ENCODE assay signal across 1 cellular context in genomic region chr1:68291763-68292384, GRCh38.
TF ChIP-seq lines count a peak whose summit lies in the region.

No MANE protein-coding gene starts in this region.

TF ChIP-seq in K562, 482 proteins besides CTCF, POLR2A, EP300 and RAD21 (continued from another document and continues in another):
- TF ChIP-seq HES1 (IDR thresholded peaks at IDR 0.05; ENCODE audit: low read depth) (peak; percentile 72), RAD51 (IDR thresholded peaks at IDR 0.05; ENCODE audit: borderline replicate concordance, low read depth) (peak; percentile 56), SMARCB1 (IDR thresholded peaks at IDR 0.05; ENCODE audit: insufficient read length, low read depth) (no peak), ZBTB2 (IDR thresholded peaks at IDR 0.05) (no peak), MAFK (IDR thresholded peaks at IDR 0.05; ENCODE audit: low read length) (peak; percentile 92), NUFIP1 (IDR thresholded peaks at IDR 0.05; ENCODE audit: partially characterized antibody) (no peak), ZNF24 (IDR thresholded peaks at IDR 0.05) (no peak), CXXC5 (CRISPR knock-in tag; IDR thresholded peaks at IDR 0.05) (peak; percentile 22; the same call in 1 of the 2 replicates), HCFC1 (IDR thresholded peaks at IDR 0.05; ENCODE audit: low read depth, low read length) (no peak), SRSF1 (IDR thresholded peaks at IDR 0.05; ENCODE audit: low read depth, low read length) (no peak), ZNF175 (CRISPR knock-in tag; IDR thresholded peaks at IDR 0.05; ENCODE audit: low read depth) (0 out of 2 replicates have a peak, but pooled peaks have one; percentile 34), SNAPC5 (CRISPR knock-in tag; IDR thresholded peaks at IDR 0.05) (no peak), XRCC3 (IDR thresholded peaks at IDR 0.05) (no peak), ADNP (tag; IDR thresholded peaks at IDR 0.05) (no peak), RBM14 (IDR thresholded peaks at IDR 0.05; ENCODE audit: borderline replicate concordance, insufficient read depth, low read depth, low read length) (no peak), TCF7L2 (IDR thresholded peaks at IDR 0.05; ENCODE audit: low read depth, low read length) (no peak), MED1 (CRISPR knock-in tag; IDR thresholded peaks at IDR 0.05; ENCODE audit: borderline replicate concordance) (no peak), RBM22 (IDR thresholded peaks at IDR 0.05; ENCODE audit: low read depth, low read length, poor library complexity, severe bottlenecking) (no peak), TGIF2 (CRISPR knock-in tag; IDR thresholded peaks at IDR 0.05) (no peak), NFE2 (IDR thresholded peaks at IDR 0.05; ENCODE audit: low read depth) (peak; percentile 66), KLF13 (tag; IDR thresholded peaks at IDR 0.05; ENCODE audit: borderline replicate concordance, low read depth) (no peak), SETDB1 (IDR thresholded peaks at IDR 0.05; ENCODE audit: low read length) (no peak), COPS2 (conservative IDR thresholded peaks at IDR 0.05) (no peak), FOXA1 (IDR thresholded peaks at IDR 0.05; ENCODE audit: borderline replicate concordance) (no peak), ELK3 (CRISPR knock-in tag; IDR thresholded peaks at IDR 0.05) (no peak), ZNF57 (CRISPR knock-in tag; IDR thresholded peaks at IDR 0.05) (no peak), RFX1 (IDR thresholded peaks at IDR 0.05) (no peak), ERF (CRISPR knock-in tag; IDR thresholded peaks at IDR 0.05) (no peak), BRD4 (IDR thresholded peaks at IDR 0.05) (no peak), HMBOX1 (IDR thresholded peaks at IDR 0.05) (no peak), JUNB (CRISPR knock-in tag; conservative IDR thresholded peaks at IDR 0.05) (no peak), PKNOX1 (IDR thresholded peaks at IDR 0.05) (peak; percentile 83), FIP1L1 (IDR thresholded peaks at IDR 0.05; ENCODE audit: low read depth, low read length, poor library complexity, severe bottlenecking) (no peak), ZNF280B (CRISPR knock-in tag; IDR thresholded peaks at IDR 0.05) (no peak), XRCC5 (IDR thresholded peaks at IDR 0.05; ENCODE audit: low read depth, low read length) (no peak)
- TF ChIP-seq, protein P1, sequence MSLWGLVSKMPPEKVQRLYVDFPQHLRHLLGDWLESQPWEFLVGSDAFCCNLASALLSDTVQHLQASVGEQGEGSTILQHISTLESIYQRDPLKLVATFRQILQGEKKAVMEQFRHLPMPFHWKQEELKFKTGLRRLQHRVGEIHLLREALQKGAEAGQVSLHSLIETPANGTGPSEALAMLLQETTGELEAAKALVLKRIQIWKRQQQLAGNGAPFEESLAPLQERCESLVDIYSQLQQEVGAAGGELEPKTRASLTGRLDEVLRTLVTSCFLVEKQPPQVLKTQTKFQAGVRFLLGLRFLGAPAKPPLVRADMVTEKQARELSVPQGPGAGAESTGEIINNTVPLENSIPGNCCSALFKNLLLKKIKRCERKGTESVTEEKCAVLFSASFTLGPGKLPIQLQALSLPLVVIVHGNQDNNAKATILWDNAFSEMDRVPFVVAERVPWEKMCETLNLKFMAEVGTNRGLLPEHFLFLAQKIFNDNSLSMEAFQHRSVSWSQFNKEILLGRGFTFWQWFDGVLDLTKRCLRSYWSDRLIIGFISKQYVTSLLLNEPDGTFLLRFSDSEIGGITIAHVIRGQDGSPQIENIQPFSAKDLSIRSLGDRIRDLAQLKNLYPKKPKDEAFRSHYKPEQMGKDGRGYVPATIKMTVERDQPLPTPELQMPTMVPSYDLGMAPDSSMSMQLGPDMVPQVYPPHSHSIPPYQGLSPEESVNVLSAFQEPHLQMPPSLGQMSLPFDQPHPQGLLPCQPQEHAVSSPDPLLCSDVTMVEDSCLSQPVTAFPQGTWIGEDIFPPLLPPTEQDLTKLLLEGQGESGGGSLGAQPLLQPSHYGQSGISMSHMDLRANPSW (CRISPR knock-in tag; IDR thresholded peaks at IDR 0.05): no peak
- TF ChIP-seq, protein P2, sequence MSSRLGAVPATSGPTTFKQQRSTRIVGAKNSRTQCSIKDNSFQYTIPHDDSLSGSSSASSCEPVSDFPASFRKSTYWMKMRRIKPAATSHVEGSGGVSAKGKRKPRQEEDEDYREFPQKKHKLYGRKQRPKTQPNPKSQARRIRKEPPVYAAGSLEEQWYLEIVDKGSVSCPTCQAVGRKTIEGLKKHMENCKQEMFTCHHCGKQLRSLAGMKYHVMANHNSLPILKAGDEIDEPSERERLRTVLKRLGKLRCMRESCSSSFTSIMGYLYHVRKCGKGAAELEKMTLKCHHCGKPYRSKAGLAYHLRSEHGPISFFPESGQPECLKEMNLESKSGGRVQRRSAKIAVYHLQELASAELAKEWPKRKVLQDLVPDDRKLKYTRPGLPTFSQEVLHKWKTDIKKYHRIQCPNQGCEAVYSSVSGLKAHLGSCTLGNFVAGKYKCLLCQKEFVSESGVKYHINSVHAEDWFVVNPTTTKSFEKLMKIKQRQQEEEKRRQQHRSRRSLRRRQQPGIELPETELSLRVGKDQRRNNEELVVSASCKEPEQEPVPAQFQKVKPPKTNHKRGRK (tag; IDR thresholded peaks at IDR 0.05): no peak
- TF ChIP-seq, protein P3, sequence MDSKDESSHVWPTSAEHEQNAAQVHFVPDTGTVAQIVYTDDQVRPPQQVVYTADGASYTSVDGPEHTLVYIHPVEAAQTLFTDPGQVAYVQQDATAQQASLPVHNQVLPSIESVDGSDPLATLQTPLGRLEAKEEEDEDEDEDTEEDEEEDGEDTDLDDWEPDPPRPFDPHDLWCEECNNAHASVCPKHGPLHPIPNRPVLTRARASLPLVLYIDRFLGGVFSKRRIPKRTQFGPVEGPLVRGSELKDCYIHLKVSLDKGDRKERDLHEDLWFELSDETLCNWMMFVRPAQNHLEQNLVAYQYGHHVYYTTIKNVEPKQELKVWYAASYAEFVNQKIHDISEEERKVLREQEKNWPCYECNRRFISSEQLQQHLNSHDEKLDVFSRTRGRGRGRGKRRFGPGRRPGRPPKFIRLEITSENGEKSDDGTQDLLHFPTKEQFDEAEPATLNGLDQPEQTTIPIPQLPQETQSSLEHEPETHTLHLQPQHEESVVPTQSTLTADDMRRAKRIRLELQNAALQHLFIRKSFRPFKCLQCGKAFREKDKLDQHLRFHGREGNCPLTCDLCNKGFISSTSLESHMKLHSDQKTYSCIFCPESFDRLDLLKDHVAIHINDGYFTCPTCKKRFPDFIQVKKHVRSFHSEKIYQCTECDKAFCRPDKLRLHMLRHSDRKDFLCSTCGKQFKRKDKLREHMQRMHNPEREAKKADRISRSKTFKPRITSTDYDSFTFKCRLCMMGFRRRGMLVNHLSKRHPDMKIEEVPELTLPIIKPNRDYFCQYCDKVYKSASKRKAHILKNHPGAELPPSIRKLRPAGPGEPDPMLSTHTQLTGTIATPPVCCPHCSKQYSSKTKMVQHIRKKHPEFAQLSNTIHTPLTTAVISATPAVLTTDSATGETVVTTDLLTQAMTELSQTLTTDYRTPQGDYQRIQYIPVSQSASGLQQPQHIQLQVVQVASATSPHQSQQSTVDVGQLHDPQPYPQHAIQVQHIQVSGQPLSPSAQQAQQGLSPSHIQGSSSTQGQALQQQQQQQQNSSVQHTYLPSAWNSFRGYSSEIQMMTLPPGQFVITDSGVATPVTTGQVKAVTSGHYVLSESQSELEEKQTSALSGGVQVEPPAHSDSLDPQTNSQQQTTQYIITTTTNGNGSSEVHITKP (IDR thresholded peaks at IDR 0.05; ENCODE audit: partially characterized antibody): no peak
- TF ChIP-seq, protein P4, sequence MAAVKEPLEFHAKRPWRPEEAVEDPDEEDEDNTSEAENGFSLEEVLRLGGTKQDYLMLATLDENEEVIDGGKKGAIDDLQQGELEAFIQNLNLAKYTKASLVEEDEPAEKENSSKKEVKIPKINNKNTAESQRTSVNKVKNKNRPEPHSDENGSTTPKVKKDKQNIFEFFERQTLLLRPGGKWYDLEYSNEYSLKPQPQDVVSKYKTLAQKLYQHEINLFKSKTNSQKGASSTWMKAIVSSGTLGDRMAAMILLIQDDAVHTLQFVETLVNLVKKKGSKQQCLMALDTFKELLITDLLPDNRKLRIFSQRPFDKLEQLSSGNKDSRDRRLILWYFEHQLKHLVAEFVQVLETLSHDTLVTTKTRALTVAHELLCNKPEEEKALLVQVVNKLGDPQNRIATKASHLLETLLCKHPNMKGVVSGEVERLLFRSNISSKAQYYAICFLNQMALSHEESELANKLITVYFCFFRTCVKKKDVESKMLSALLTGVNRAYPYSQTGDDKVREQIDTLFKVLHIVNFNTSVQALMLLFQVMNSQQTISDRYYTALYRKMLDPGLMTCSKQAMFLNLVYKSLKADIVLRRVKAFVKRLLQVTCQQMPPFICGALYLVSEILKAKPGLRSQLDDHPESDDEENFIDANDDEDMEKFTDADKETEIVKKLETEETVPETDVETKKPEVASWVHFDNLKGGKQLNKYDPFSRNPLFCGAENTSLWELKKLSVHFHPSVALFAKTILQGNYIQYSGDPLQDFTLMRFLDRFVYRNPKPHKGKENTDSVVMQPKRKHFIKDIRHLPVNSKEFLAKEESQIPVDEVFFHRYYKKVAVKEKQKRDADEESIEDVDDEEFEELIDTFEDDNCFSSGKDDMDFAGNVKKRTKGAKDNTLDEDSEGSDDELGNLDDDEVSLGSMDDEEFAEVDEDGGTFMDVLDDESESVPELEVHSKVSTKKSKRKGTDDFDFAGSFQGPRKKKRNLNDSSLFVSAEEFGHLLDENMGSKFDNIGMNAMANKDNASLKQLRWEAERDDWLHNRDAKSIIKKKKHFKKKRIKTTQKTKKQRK (IDR thresholded peaks at IDR 0.05; ENCODE audit: borderline replicate concordance, low read depth, low read length): no peak
- TF ChIP-seq, protein P5, sequence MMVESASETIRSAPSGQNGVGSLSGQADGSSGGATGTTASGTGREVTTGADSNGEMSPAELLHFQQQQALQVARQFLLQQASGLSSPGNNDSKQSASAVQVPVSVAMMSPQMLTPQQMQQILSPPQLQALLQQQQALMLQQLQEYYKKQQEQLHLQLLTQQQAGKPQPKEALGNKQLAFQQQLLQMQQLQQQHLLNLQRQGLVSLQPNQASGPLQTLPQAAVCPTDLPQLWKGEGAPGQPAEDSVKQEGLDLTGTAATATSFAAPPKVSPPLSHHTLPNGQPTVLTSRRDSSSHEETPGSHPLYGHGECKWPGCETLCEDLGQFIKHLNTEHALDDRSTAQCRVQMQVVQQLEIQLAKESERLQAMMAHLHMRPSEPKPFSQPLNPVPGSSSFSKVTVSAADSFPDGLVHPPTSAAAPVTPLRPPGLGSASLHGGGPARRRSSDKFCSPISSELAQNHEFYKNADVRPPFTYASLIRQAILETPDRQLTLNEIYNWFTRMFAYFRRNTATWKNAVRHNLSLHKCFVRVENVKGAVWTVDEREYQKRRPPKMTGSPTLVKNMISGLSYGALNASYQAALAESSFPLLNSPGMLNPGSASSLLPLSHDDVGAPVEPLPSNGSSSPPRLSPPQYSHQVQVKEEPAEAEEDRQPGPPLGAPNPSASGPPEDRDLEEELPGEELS (CRISPR knock-in tag; IDR thresholded peaks at IDR 0.05; ENCODE audit: borderline replicate concordance): no peak
